In the genomic region with DNA sequence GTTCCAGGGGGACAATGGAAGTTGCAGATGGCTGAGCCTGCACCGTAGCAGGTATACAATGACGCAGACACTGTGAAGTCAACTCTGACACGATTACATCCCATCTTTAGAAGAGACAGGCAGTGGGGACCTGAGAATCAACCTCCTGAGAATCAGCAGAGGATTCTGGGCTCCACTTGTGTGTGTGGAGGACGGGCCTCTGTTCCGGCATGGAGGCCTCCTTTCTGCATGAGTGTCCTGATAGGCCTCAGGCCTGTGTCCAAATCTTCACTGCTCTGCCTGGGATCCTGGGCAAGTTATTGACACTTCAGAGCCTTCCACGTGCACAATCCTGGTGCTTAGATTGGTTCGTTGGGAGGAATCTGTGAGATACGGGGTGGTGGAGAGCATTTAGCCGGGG, we compare ENCODE assay signal across 1 cellular context.
TF ChIP-seq lines count a peak whose summit lies in the region.

No MANE protein-coding gene starts in this region.

TF ChIP-seq in IMR-90, 13 proteins besides CTCF, POLR2A, EP300 and RAD21 (continued from another document):
- TF ChIP-seq RFX5 (IDR thresholded peaks at IDR 0.05; ENCODE audit: low read depth, low read length) (no peak), MXI1 (IDR thresholded peaks at IDR 0.05; ENCODE audit: borderline replicate concordance, low read depth, low read length) (no peak)
